Comparison of ENCODE assay signal across 24 cellular contexts in the genomic region with DNA sequence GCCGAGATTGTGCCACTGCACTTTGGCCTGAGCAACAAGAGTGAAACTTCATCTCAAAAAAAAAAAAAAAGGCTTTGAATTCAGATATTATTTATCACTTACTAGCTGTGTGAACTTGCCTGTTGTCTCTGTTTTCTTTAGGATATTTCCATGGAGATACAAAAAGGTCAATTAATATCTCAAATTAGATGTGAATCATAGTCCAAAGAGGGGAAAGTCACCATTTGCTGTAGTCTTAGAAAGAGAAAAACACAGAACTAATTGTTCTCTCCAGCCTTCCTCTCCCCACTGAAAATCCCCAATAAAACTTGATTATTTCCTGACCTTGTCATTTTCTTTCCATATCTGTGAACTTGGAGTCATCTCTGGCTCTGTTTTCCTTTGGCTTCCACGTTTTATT. TPM values are rescaled to one million over a fixed set of nuclear protein-coding genes. Genes with fewer than 3 reads are reported as not detected.
DNase-seq lines count a peak whose midpoint lies in the region; ATAC-seq and TF ChIP-seq lines count a peak whose summit lies in the region.
"Had no signal": no experiment of that assay in that cellular context is flagged by ENCODE, and none has a peak within 500 bp of the region (broad histone marks: within the 10 kb centered on the region; RNA-seq: fewer than 3 reads in every experiment).

No MANE protein-coding gene starts in this region.

- H3K4me3 ChIP-seq in mammary epithelial cell (replicated peaks in 1 of 3; ENCODE audit: insufficient read depth in 1 of 3, low read depth in 2 of 3, low read length in 3 of 3): no peak overlapping the region
- H3K4me3 ChIP-seq in HAP-1: no peak overlapping the region
- H3K4me3 ChIP-seq: A549; BLaER1 treated with 17β-estradiol and CSF1 and Interleukin-3, amounts not matched to agents 10 nM and 100 nM; GM23338 had no signal

- peaks cover 3% of the 10 kb centered on the region for H3K27me3 ChIP-seq in mammary epithelial cell (ENCODE audit: insufficient read depth, low read length)
- H3K27me3 ChIP-seq in HAP-1 (ENCODE audit: low read depth): peaks cover 10% of the 10 kb centered on the region
- H3K27me3 ChIP-seq: BE2C; BLaER1 treated with 17β-estradiol and CSF1 and Interleukin-3, amounts not matched to agents 10 nM and 100 nM had no signal

- no peaks in the 10 kb centered on the region for H3K79me2 ChIP-seq in mammary epithelial cell (ENCODE audit: insufficient read depth, low read length)

- H3K9me3 ChIP-seq in mammary epithelial cell (replicated peaks; ENCODE audit: insufficient read depth, low read length) (no peaks in the 10 kb centered on the region), HAP-1 (no peaks in the 10 kb centered on the region)
- H3K9me3 ChIP-seq: A549; BE2C; BLaER1 treated with 17β-estradiol and CSF1 and Interleukin-3, amounts not matched to agents 10 nM and 100 nM had no signal

- no peak overlapping the region for H3K9ac ChIP-seq in mammary epithelial cell (ENCODE audit: insufficient read depth, low read length)
- H3K9ac ChIP-seq: BLaER1 treated with 17β-estradiol and CSF1 and Interleukin-3, amounts not matched to agents 10 nM and 100 nM had no signal

- in situ Hi-C loops in mammary epithelial cell (cut with MboI; ENCODE audit: low sequenced_read_pairs in 2 of 2): no loop called here
- in situ Hi-C loops in HAP-1 (cut with MboI; ENCODE audit: low sequenced_read_pairs): no loop called here

- TF ChIP-seq CTCF in mammary epithelial cell (conservative IDR thresholded peaks at IDR 0.05 in 1 of 2, IDR thresholded peaks at IDR 0.05 in 1 of 2; ENCODE audit: extremely low read depth in 1 of 2, insufficient read depth in 1 of 2, low read depth in 1 of 2, low read length in 2 of 2): no peak
- no peak for TF ChIP-seq CTCF in MCF 10A (IDR thresholded peaks at IDR 0.05; ENCODE audit: unreplicated experiment)
- no peak for TF ChIP-seq CTCF in VCaP (conservative IDR thresholded peaks at IDR 0.05)
- TF ChIP-seq CTCF in omental fat pad (IDR thresholded peaks at IDR 0.05): no peak

- no peaks in the 10 kb centered on the region for H3K4me1 Mint-ChIP-seq in MCF 10A (ENCODE audit: insufficient read depth, unreplicated experiment)
- H3K4me1 Mint-ChIP-seq: CD8-positive, alpha-beta memory T cell; GM23338; H9 had no signal

- no peak overlapping the region for H3K4me2 ChIP-seq in mammary epithelial cell (ENCODE audit: insufficient read depth, low read depth, low read length)
- H3K4me2 ChIP-seq: A549; BLaER1 treated with 17β-estradiol and CSF1 and Interleukin-3, amounts not matched to agents 10 nM and 100 nM; GM23338 had no signal

- DNase-seq in mammary epithelial cell (peak; percentile 20), MCF 10A (ENCODE audit: unreplicated experiment) (no peak), M059J (ENCODE audit: low read depth) (peak; percentile 10), omental fat pad (ENCODE audit: low spot score) (no peak), NCI-H526 treated with DMSO at 0.1 percent for 48 hours (lab: John Stamatoyannopoulos, UW) (no peak), HAP-1 (ENCODE audit: low spot score in 2 of 2) (no peak)
- DNase-seq: 8988T; ACHN; AML-193; BE2C; CD4-positive, alpha-beta T cell; CD8-positive, alpha-beta memory T cell; DMS79 treated with DMSO at 0.1 percent for 48 hours; GF-D8; H9; HFFc6 had no signal

- ATAC-seq in omental fat pad (ENCODE audit: low FRiP score): no peak
- ATAC-seq: A549, GM23338 had no signal

- no peak overlapping the region for H3K4me3 Mint-ChIP-seq in MCF 10A (ENCODE audit: unreplicated experiment)
- H3K4me3 Mint-ChIP-seq: CD14-positive monocyte; CD4-positive, alpha-beta T cell; CD8-positive, alpha-beta memory T cell; GM23338; H9; HFFc6 had no signal

- 9% methylated on average over 1 of the region's 2 CpGs for WGBS in mammary epithelial cell (ENCODE audit: low coverage, missing lambda C conversion rate)

- no peak overlapping the region for H3K27ac ChIP-seq in mammary epithelial cell (ENCODE audit: insufficient read depth, low read depth, low read length)
- H3K27ac ChIP-seq in VCaP: peak overlapping the region; percentile 95
- H3K27ac ChIP-seq: A549; BLaER1 treated with 17β-estradiol and CSF1 and Interleukin-3, amounts not matched to agents 10 nM and 100 nM had no signal

- POLR2A ChIA-PET in MCF 10A (lab: Yijun Ruan, JAX): no interaction called here

- no peaks in the 10 kb centered on the region for H3K4me1 ChIP-seq in mammary epithelial cell (ENCODE audit: insufficient read depth, low read length)
- no peaks in the 10 kb centered on the region for H3K4me1 ChIP-seq in HAP-1
- H3K4me1 ChIP-seq: A549, BE2C had no signal

- BruUV-seq in mammary epithelial cell (replicated peaks; lab: Mats Ljungman, UMichigan) (no TSS peak), MCF 10A (replicated peaks; lab: Mats Ljungman, UMichigan) (no TSS peak)

- H3K9me3 Mint-ChIP-seq in MCF 10A (ENCODE audit: unreplicated experiment): no peaks in the 10 kb centered on the region
- H3K9me3 Mint-ChIP-seq: CD4-positive, alpha-beta T cell; CD8-positive, alpha-beta memory T cell; GM23338; H9; HFFc6 had no signal

- no peaks in the 10 kb centered on the region for H3K36me3 Mint-ChIP-seq in MCF 10A (ENCODE audit: insufficient read depth, unreplicated experiment)
- H3K36me3 Mint-ChIP-seq: CD14-positive monocyte; CD8-positive, alpha-beta memory T cell had no signal

- H3K27ac Mint-ChIP-seq in MCF 10A (ENCODE audit: low read depth, unreplicated experiment): no peak overlapping the region
- H3K27ac Mint-ChIP-seq: CD14-positive monocyte; CD4-positive, alpha-beta T cell; CD8-positive, alpha-beta memory T cell; GM23338; H9; HFFc6 had no signal

- CTCF ChIA-PET in mammary epithelial cell (lab: Charles Lee; ENCODE audit: low non-redundant PET) (no interaction called here), MCF 10A (lab: Yijun Ruan, JAX) (interaction anchor here (0.6 kb wide), 1 partner anchor 146 kb away, joined by 3 read pairs; no protein-coding TSS in a partner anchor)

- H4K20me1 ChIP-seq in mammary epithelial cell (ENCODE audit: insufficient read depth, low read length): no peaks in the 10 kb centered on the region
- H4K20me1 ChIP-seq: BLaER1 treated with 17β-estradiol and CSF1 and Interleukin-3, amounts not matched to agents 10 nM and 100 nM had no signal

- H2AFZ ChIP-seq in mammary epithelial cell (ENCODE audit: low read depth, low read length): no peak overlapping the region
- H2AFZ ChIP-seq: GM23338 had no signal

- no peaks in the 10 kb centered on the region for H3K36me3 ChIP-seq in mammary epithelial cell (ENCODE audit: insufficient read depth, low read length)
- no peaks in the 10 kb centered on the region for H3K36me3 ChIP-seq in HAP-1 (replicated peaks)
- H3K36me3 ChIP-seq: BE2C; BLaER1 treated with 17β-estradiol and CSF1 and Interleukin-3, amounts not matched to agents 10 nM and 100 nM had no signal

- peaks cover 92% of the 10 kb centered on the region for H3K27me3 Mint-ChIP-seq in MCF 10A (ENCODE audit: insufficient read depth, unreplicated experiment)

- dilution Hi-C loops in mammary epithelial cell (cut with HindIII; ENCODE audit: low sequenced_read_pairs): no loop called here

- intact Hi-C loops in mammary epithelial cell (cut with micrococcal nuclease): no loop called here
- intact Hi-C loops in MCF 10A (cut with micrococcal nuclease): no loop called here

RNA-seq across cellular contexts. Expression of a gene that starts 21.2 kb away (rescaled TPM):
- total RNA-seq in mammary epithelial cell (under 1 TPM in 1 of 2 donors, not detected in 1; 0.17 TPM), MCF 10A (2022) (not detected in 2 replicates), omental fat pad (not detected)
- not detected for polyA plus RNA-seq in mammary epithelial cell
- not detected for polyA minus RNA-seq in mammary epithelial cell
- total RNA-seq in M059J (2014; rRNA removed; shearing (Covaris generic)): not detected in 2 replicates
- total RNA-seq: CD4-positive, alpha-beta T cell; Daoy; G401; GM23338; H4; H9 had no signal
- polyA plus RNA-seq: CD8-positive, alpha-beta memory T cell; GM23338 had no signal

RNA-seq across cellular contexts. Expression of a gene that starts 27.1 kb away (rescaled TPM):
- 10 to 100 TPM; 18.4 to 31.3 TPM for total RNA-seq in mammary epithelial cell
- 6.9 TPM for polyA plus RNA-seq in mammary epithelial cell
- 42.3 TPM for polyA minus RNA-seq in mammary epithelial cell
- total RNA-seq in MCF 10A (2022): 15.2 and 22.4 TPM in 2 replicates
- total RNA-seq in M059J (2014; rRNA removed; shearing (Covaris generic)): 19.0 and 24.5 TPM in 2 replicates
- 10 to 100 TPM; 11.3 to 33.7 (median 14.2) TPM for total RNA-seq in omental fat pad

RNA-seq across cellular contexts. Expression of a gene that starts 56.9 kb away (rescaled TPM):
- 1 to 10 TPM; 4.2 to 6.7 TPM for total RNA-seq in mammary epithelial cell
- polyA plus RNA-seq in mammary epithelial cell: 0.56 TPM
- 1.4 TPM for polyA minus RNA-seq in mammary epithelial cell
- total RNA-seq in MCF 10A (2022): 1.5 and 3.9 TPM in 2 replicates
- 103 and 105 TPM in 2 replicates for total RNA-seq in M059J (2014; rRNA removed; shearing (Covaris generic))
- total RNA-seq in omental fat pad: 10 to 100 TPM; 10.2 to 53.3 (median 14.5) TPM
- total RNA-seq: G401, GM23338, H9 had no signal
- polyA plus RNA-seq: GM23338 had no signal

Comparison
In these comparisons a context has a peak if more than half of its experiments do, and no peak if none do; other contexts are left out.
1. DNase-seq: peak in mammary epithelial cell (single experiment) and M059J (single experiment); none in MCF 10A (single experiment), omental fat pad (single experiment), NCI-H526 treated with DMSO at 0.1 percent for 48 hours (single experiment) and HAP-1 (0 of 2).